ENCODE assay signal across 8 cellular contexts in genomic region chr19:12052057-12052570, GRCh38. TPM values are rescaled to one million over a fixed set of nuclear protein-coding genes. Genes with fewer than 3 reads are reported as not detected.
A peak's percentile ranks its signal among the peaks of the same experiment; 100 is the strongest.
DNase-seq lines count a peak whose midpoint lies in the region; ATAC-seq and TF ChIP-seq lines count a peak whose summit lies in the region.

No MANE protein-coding gene starts in this region.

- TF ChIP-seq CTCF in AG09309 (IDR thresholded peaks at IDR 0.05; ENCODE audit: control insufficient read depth, insufficient read depth, low read depth, low read length, missing control alignments) (no peak), fibroblast of the aortic adventitia (IDR thresholded peaks at IDR 0.05; ENCODE audit: insufficient read depth, low read length) (no peak), gastrocnemius medialis (IDR thresholded peaks at IDR 0.05 in 4 of 5, conservative IDR thresholded peaks at IDR 0.05 in 1 of 5) (no peak)

- H3K4me3 ChIP-seq in AG09309 (ENCODE audit: control insufficient read depth, low read depth, low read length) = peak overlapping the region; percentile 56
- peak overlapping the region; percentile 43 for H3K4me3 ChIP-seq in SJSA1
- H3K4me3 ChIP-seq in fibroblast of the aortic adventitia (ENCODE audit: low read depth, low read length) = peak overlapping the region; percentile 81
- H3K4me3 ChIP-seq in gastrocnemius medialis = peak overlapping the region; percentile 56 to 92 (median 62)

- TF ChIP-seq POLR2A in gastrocnemius medialis (IDR thresholded peaks at IDR 0.05) = no peak

- H3K4me1 ChIP-seq in SJSA1 (replicated peaks) = no peaks in the 10 kb centered on the region
- no peaks in the 10 kb centered on the region for H3K4me1 ChIP-seq in gastrocnemius medialis

- DNase-seq in AG09309 (ENCODE audit: low read depth) (no peak), SJSA1 (ENCODE audit: low read depth in 1 of 2, low spot score in 2 of 2) (no peak), fibroblast of the aortic adventitia (ENCODE audit: low read depth) (peak; percentile 16), gastrocnemius medialis (no peak), NCI-H128 (lab: John Stamatoyannopoulos, UW; ENCODE audit: unreplicated experiment) (no peak), amniotic stem cell (lab: John Stamatoyannopoulos, UW) (no peak)

- intact Hi-C loops in gastrocnemius medialis (cut with DNase I; ENCODE audit: low total_unique reads) = no loop called here

- in situ Hi-C loops in gastrocnemius medialis (cut with MboI; ENCODE audit: low sequenced_read_pairs in 4 of 4) = loop anchor here in 1 of 4 donors (10.0 kb wide), 1 partner anchor 93 kb away; the partner anchor contains the start of gene ZNF20

- no peaks in the 10 kb centered on the region for H3K27me3 ChIP-seq in SJSA1 (replicated peaks)
- peaks cover 0 to 14% (median 10%) of the 10 kb centered on the region in 3 donors for H3K27me3 ChIP-seq in gastrocnemius medialis

- ATAC-seq in GM19438 (IDR thresholded peaks at IDR 0.05; ENCODE audit: low read depth, unreplicated experiment) = peak; percentile 40
- no peak for ATAC-seq in gastrocnemius medialis
- no peak for ATAC-seq in HG02588 (IDR thresholded peaks at IDR 0.05; ENCODE audit: unreplicated experiment)

- peaks cover 13% of the 10 kb centered on the region; the same call in 1 of the 2 replicates for H3K9me3 ChIP-seq in SJSA1 (replicated peaks)
- no peaks in the 10 kb centered on the region for H3K9me3 ChIP-seq in gastrocnemius medialis

- no peak overlapping the region for H3K27ac ChIP-seq in SJSA1
- peak overlapping the region in 3 of 4 donors; percentile 22 to 64 (median 43) for H3K27ac ChIP-seq in gastrocnemius medialis

- H3K36me3 ChIP-seq in SJSA1 (no peaks in the 10 kb centered on the region), gastrocnemius medialis (no peaks in the 10 kb centered on the region)

RNA-seq across cellular contexts. Expression of gene ZNF878, which starts 0.6 kb away (rescaled TPM):
- total RNA-seq in SJSA1 (2014; rRNA removed; shearing (Covaris generic)) = 0.08 TPM in 1 of 2 replicates, not detected in the other
- total RNA-seq in fibroblast of the aortic adventitia (ENCODE audit: low replicate concordance) (not detected in 2 replicates), gastrocnemius medialis (not detected)

RNA-seq across cellular contexts. Expression of gene ZNF844, which starts 12.4 kb away (rescaled TPM):
- 0.13 and 0.82 TPM in 2 replicates for total RNA-seq in SJSA1 (2014; rRNA removed; shearing (Covaris generic))
- 2.0 and 11.1 TPM in 2 replicates for total RNA-seq in fibroblast of the aortic adventitia (ENCODE audit: low replicate concordance)
- 1 to 10 TPM; 2.2 to 5.7 (median 4.9) TPM for total RNA-seq in gastrocnemius medialis

RNA-seq across cellular contexts. Expression of gene ZNF433, which starts 16.6 kb away (rescaled TPM):
- 0.50 and 1.4 TPM in 2 replicates for total RNA-seq in SJSA1 (2014; rRNA removed; shearing (Covaris generic))
- total RNA-seq in fibroblast of the aortic adventitia (ENCODE audit: low replicate concordance) (1.9 and 4.9 TPM in 2 replicates), gastrocnemius medialis (1 to 10 TPM; 3.6 to 8.2 (median 5.0) TPM)
